In genomic region chr5:79743846-79744605, GRCh38 we compare ENCODE assay signal across 24 cellular contexts. TPM values are rescaled to one million over a fixed set of nuclear protein-coding genes. Genes with fewer than 3 reads are reported as not detected.
DNase-seq lines count a peak whose midpoint lies in the region; ATAC-seq lines count a peak whose summit lies in the region.
"Had no signal": no experiment of that assay in that cellular context is flagged by ENCODE, and none has a peak within 500 bp of the region (broad histone marks: within the 10 kb centered on the region; RNA-seq: fewer than 3 reads in every experiment).

No MANE protein-coding gene starts in this region.

- intact Hi-C loops in Right ventricle myocardium superior (cut with DNase I): no loop called here

- H3K9me3 ChIP-seq in adipocyte (ENCODE audit: control insufficient read depth, low read length): no peaks in the 10 kb centered on the region
- no peaks in the 10 kb centered on the region for H3K9me3 ChIP-seq in neuronal stem cell (replicated peaks in 1 of 2; ENCODE audit: control insufficient read depth in 2 of 2, insufficient read depth in 1 of 2, low read depth in 1 of 2, low read length in 2 of 2)
- H3K9me3 ChIP-seq: SJCRH30, tibial artery had no signal

- H3K27ac ChIP-seq in neuronal stem cell (replicated peaks; ENCODE audit: low read length): no peak overlapping the region
- H3K27ac ChIP-seq: HL-60, SJCRH30, tibial artery had no signal

- ATAC-seq in Right ventricle myocardium superior (ENCODE audit: poor library complexity): peak; percentile 93
- ATAC-seq: activated CD8-positive, alpha-beta T cell treated with anti-CD3 and anti-CD28 coated beads for 36 hours; esophagus mucosa; K562; stimulated activated effector memory CD8-positive, alpha-beta T cell treated with anti-CD3 and anti-CD28 coated beads, Interleukin-12 subunit alpha, Interleukin-12 subunit beta, amount 100 ng/mL, for 72 hours had no signal

- H2AK5ac ChIP-seq in neuronal stem cell (ENCODE audit: low read depth, low read length): no peak overlapping the region

- no peak overlapping the region for H3K4me2 ChIP-seq in neuronal stem cell (ENCODE audit: insufficient read depth, low read length, poor library complexity, severe bottlenecking)

- H3K4me3 ChIP-seq in adipocyte (ENCODE audit: low read length) (no peak overlapping the region), neuronal stem cell (ENCODE audit: low read length in 2 of 2) (peak overlapping the region in 1 of 2 donors; percentile 13)
- H3K4me3 ChIP-seq: K562, SJCRH30, tibial artery had no signal

- H3K4ac ChIP-seq in neuronal stem cell (ENCODE audit: low read length): no peak overlapping the region

- no peak overlapping the region for H2AFZ ChIP-seq in neuronal stem cell (ENCODE audit: low read length)

- H3K79me1 ChIP-seq in neuronal stem cell (ENCODE audit: low read depth, low read length): no peaks in the 10 kb centered on the region

- no peak overlapping the region for H2BK12ac ChIP-seq in neuronal stem cell (ENCODE audit: low read length)

- no peak overlapping the region for H2BK15ac ChIP-seq in neuronal stem cell (ENCODE audit: low read length)

- peak; percentile 18 for DNase-seq in ELR (ENCODE audit: low read depth)
- peak; percentile 58 for DNase-seq in adipocyte (ENCODE audit: low read depth)
- DNase-seq in Right ventricle myocardium superior: peak; percentile 55
- DNase-seq in neuronal stem cell (ENCODE audit: low spot score): no peak
- no peak for DNase-seq in ecto neural progenitor cell (ENCODE audit: low spot score)
- DNase-seq in cerebellar nuclear complex (lab: John Stamatoyannopoulos, UW): no peak
- no peak for DNase-seq in inferior parietal cortex (ENCODE audit: extremely low spot score)
- no peak for DNase-seq in DMS 273 treated with DMSO at 0.1 percent for 48 hours (lab: John Stamatoyannopoulos, UW)
- DNase-seq: activated CD4-positive, CD25-positive, alpha-beta regulatory T cell; activated CD8-positive, alpha-beta T cell treated with anti-CD3 and anti-CD28 coated beads for 36 hours; activated naive CD4-positive, alpha-beta T cell treated with anti-CD3 and anti-CD28 coated beads, Interleukin-2, amount 50 U/mL, for 16 hours; activated T-cell treated with anti-CD3 and anti-CD28 coated beads, Interleukin-2, amount 50 U/mL, for 24 hours; head of caudate nucleus; kidney; NCI-H2081; NCI-H510A treated with DMSO at 0.1 percent for 48 hours; nephron progenitor cell; SJCRH30; stimulated activated CD4-positive, alpha-beta T cell treated with anti-CD3 and anti-CD28 coated beads, Interleukin-15, amount 100 ng/mL, for 24 hours; tibial artery had no signal

- H4K91ac ChIP-seq in neuronal stem cell (ENCODE audit: low read depth, low read length, poor library complexity): no peak overlapping the region

- H2BK120ac ChIP-seq in neuronal stem cell (ENCODE audit: low read depth, low read length): no peak overlapping the region

- no CpG with 5 or more reads among the region's 7 CpGs for WGBS in neuronal stem cell (ENCODE audit: extremely low coverage in 2 of 2, insufficient read length in 2 of 2, insufficient replicate concordance in 1 of 2), 2 donors

- H3K18ac ChIP-seq in neuronal stem cell (ENCODE audit: low read length): no peak overlapping the region

- peaks cover 5% of the 10 kb centered on the region for H3K4me1 ChIP-seq in adipocyte (ENCODE audit: control insufficient read depth, insufficient read depth, low read length)
- peaks cover 0 to 8% of the 10 kb centered on the region in 2 donors for H3K4me1 ChIP-seq in neuronal stem cell (ENCODE audit: control insufficient read depth in 2 of 2, insufficient read depth in 1 of 2, low read depth in 1 of 2, low read length in 2 of 2)
- H3K4me1 ChIP-seq: SJCRH30, tibial artery had no signal

- H3K23ac ChIP-seq in neuronal stem cell (ENCODE audit: low read depth, low read length, poor library complexity): peak overlapping the region; percentile 30

- no peak overlapping the region for H3K14ac ChIP-seq in neuronal stem cell (ENCODE audit: low read length)

- no peak overlapping the region for H4K8ac ChIP-seq in neuronal stem cell (ENCODE audit: low read depth, low read length)

- H3K9ac ChIP-seq in adipocyte (ENCODE audit: low read length) (no peak overlapping the region), neuronal stem cell (ENCODE audit: low read depth, low read length, poor library complexity) (no peak overlapping the region)

- H3K36me3 ChIP-seq in adipocyte (ENCODE audit: control insufficient read depth, insufficient read depth, low read length, severe bottlenecking): peaks cover 5% of the 10 kb centered on the region
- H3K36me3 ChIP-seq in neuronal stem cell (replicated peaks in 1 of 2; ENCODE audit: control insufficient read depth in 2 of 2, insufficient read depth in 2 of 2, low read length in 2 of 2): no peaks in the 10 kb centered on the region
- H3K36me3 ChIP-seq: SJCRH30 had no signal

- H3K27me3 ChIP-seq in adipocyte (replicated peaks; ENCODE audit: control insufficient read depth, insufficient read depth, low read length) (no peaks in the 10 kb centered on the region), neuronal stem cell (ENCODE audit: control insufficient read depth in 3 of 3, insufficient read depth in 3 of 3, low read depth in 1 of 3, low read length in 3 of 3) (peaks cover 0 to 23% (median 0%) of the 10 kb centered on the region in 3 experiments)
- H3K27me3 ChIP-seq: SJCRH30, tibial artery had no signal

- H2BK5ac ChIP-seq in neuronal stem cell (ENCODE audit: low read length): no peak overlapping the region

RNA-seq across cellular contexts. Expression of gene CMYA5, which starts 54.4 kb away (rescaled TPM):
- 917 TPM for total RNA-seq in Right ventricle myocardium superior
- polyA plus RNA-seq in neuronal stem cell (2013, experiment 1 of 2): 0.25 TPM
- polyA plus RNA-seq in neuronal stem cell (2013, experiment 2 of 2): 0.42 TPM

Comparison
In these comparisons a context has a peak if more than half of its experiments do, and no peak if none do; other contexts are left out.
1. DNase-seq: peak in ELR (single experiment), adipocyte (single experiment) and Right ventricle myocardium superior (single experiment); none in neuronal stem cell (single experiment), ecto neural progenitor cell (single experiment), cerebellar nuclear complex (0 of 2), inferior parietal cortex (single experiment) and DMS 273 treated with DMSO at 0.1 percent for 48 hours (single experiment).